In the genomic region with DNA sequence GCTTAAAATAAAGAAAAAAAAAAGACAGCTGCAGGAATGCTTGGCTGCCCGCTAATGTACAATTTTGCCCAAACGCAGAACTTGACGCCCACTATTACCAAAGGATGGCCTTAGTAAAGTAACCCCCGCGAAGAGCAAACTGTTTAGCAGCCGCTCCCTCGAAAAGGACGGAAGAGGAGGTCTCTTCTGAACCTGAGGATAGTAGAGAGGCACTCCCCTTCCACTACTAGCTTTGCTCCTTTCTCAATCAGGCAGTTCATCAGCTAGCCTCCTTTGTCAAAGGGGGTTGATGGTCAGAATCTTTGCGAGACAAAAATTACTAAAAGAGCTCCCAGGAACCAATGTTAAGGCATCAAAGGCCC, we compare ENCODE assay signal across 8 cellular contexts. TPM values are rescaled to one million over a fixed set of nuclear protein-coding genes. Genes with fewer than 3 reads are reported as not detected.
DNase-seq lines count a peak whose midpoint lies in the region; ATAC-seq, FAIRE-seq and TF ChIP-seq lines count a peak whose summit lies in the region.

No MANE protein-coding gene starts in this region.

- CTCF ChIA-PET in OCI-LY7 (lab: Charles Lee; ENCODE audit: unreplicated experiment) = interaction anchor here (1.0 to 1.3 kb wide), 2 partner anchors 53 to 164 kb away, joined by 3 to 5 read pairs; no protein-coding TSS in a partner anchor

- FAIRE-seq in D721Med (lab: Jason Lieb, UNC) = no peak

- H3K9me2 ChIP-seq in OCI-LY7 (ENCODE audit: insufficient read depth, low read length) = no peaks in the 10 kb centered on the region

- peaks cover 11% of the 10 kb centered on the region; the same call in 1 of the 2 replicates for H3K9me3 ChIP-seq in OCI-LY7 (ENCODE audit: low read length)
- H3K9me3 ChIP-seq in upper lobe of right lung = no peaks in the 10 kb centered on the region

- H3K4me1 ChIP-seq in OCI-LY7 (ENCODE audit: insufficient read depth, low read length, poor library complexity, severe bottlenecking) = peaks cover 46% of the 10 kb centered on the region
- H3K4me1 ChIP-seq in upper lobe of right lung = peaks cover 19% of the 10 kb centered on the region

- BruUV-seq in OCI-LY7 (replicated peaks; lab: Mats Ljungman, UMichigan) = TSS peak; percentile 86

- TF ChIP-seq CTCF in OCI-LY7 (conservative IDR thresholded peaks at IDR 0.05; ENCODE audit: low read length) (no peak), upper lobe of right lung (IDR thresholded peaks at IDR 0.05) (no peak), D721Med (IDR thresholded peaks at IDR 0.05; ENCODE audit: insufficient read depth, missing control alignments) (no peak)

- DNase-seq in stimulated activated naive CD8-positive, alpha-beta T cell treated with anti-CD3 and anti-CD28 coated beads, Interleukin-15, Interleukin-2, amounts not matched to agents 100 U/mL and 50 U/mL, for 24 hours = no peak
- peak; percentile 70 for DNase-seq in OCI-LY7 (ENCODE audit: low spot score)
- peak; percentile 68 for DNase-seq in medulla oblongata (ENCODE audit: extremely low spot score)
- no peak for DNase-seq in upper lobe of right lung
- no peak for DNase-seq in D721Med (ENCODE audit: insufficient read length, low spot score)
- no peak for DNase-seq in GM19238 (ENCODE audit: insufficient read length, low spot score)

- H3K27ac Mint-ChIP-seq in stimulated activated naive CD8-positive, alpha-beta T cell treated with anti-CD3 and anti-CD28 coated beads, Interleukin-15, Interleukin-2, amounts not matched to agents 100 ng/mL and 50 ng/mL, for 24 hours = peak overlapping the region; percentile 97
- H3K27ac Mint-ChIP-seq in dendritic cell treated with granulocyte-macrophage colony-stimulating factor and Interleukin-4, amounts not matched to agents 40 ng/mL and 50 ng/mL, for 4 days = peak overlapping the region; percentile 94

- POLR2A ChIA-PET in OCI-LY7 (lab: Charles Lee) = interaction anchor here (0.6 to 9.3 kb wide), 32 partner anchors 11 to 1449 kb away, joined by 3 to 139 read pairs (median 5); a partner anchor contains a TSS

- H3K9me3 Mint-ChIP-seq in stimulated activated naive CD8-positive, alpha-beta T cell treated with anti-CD3 and anti-CD28 coated beads, Interleukin-15, Interleukin-2, amounts not matched to agents 100 ng/mL and 50 ng/mL, for 24 hours = no peaks in the 10 kb centered on the region
- no peaks in the 10 kb centered on the region for H3K9me3 Mint-ChIP-seq in dendritic cell treated with granulocyte-macrophage colony-stimulating factor and Interleukin-4, amounts not matched to agents 40 ng/mL and 50 ng/mL, for 4 days

- no peak for ATAC-seq in stimulated activated naive CD8-positive, alpha-beta T cell treated with anti-CD3 and anti-CD28 coated beads, Interleukin-15, Interleukin-2, amounts not matched to agents 100 U/mL and 50 U/mL, for 24 hours
- no peak for ATAC-seq in upper lobe of right lung

- H3K4me3 ChIP-seq in OCI-LY7 (ENCODE audit: low read depth, low read length, poor library complexity, severe bottlenecking) (peak overlapping the region; percentile 82), upper lobe of right lung (peak overlapping the region; percentile 82)

- no peaks in the 10 kb centered on the region for H3K27me3 ChIP-seq in upper lobe of right lung

- no peaks in the 10 kb centered on the region for H4K20me1 ChIP-seq in OCI-LY7 (ENCODE audit: insufficient read depth, low read length)

- peak overlapping the region; percentile 80 for H2AFZ ChIP-seq in OCI-LY7 (ENCODE audit: low read length)

- intact Hi-C loops in OCI-LY7 (cut with micrococcal nuclease; ENCODE audit: unreplicated experiment) = loop anchor here (5.0 kb wide), 1 partner anchor 349 kb away; a partner anchor contains a TSS
- intact Hi-C loops in dendritic cell treated with granulocyte-macrophage colony-stimulating factor and Interleukin-4, amounts not matched to agents 40 ng/mL and 50 ng/mL, for 4 days (cut with micrococcal nuclease) = no loop called here
- intact Hi-C loops in upper lobe of right lung (cut with DNase I) = loop anchor here (10.0 kb wide), 1 partner anchor 139 kb away; no protein-coding TSS in a partner anchor

- peaks cover 40% of the 10 kb centered on the region for H3K79me2 ChIP-seq in OCI-LY7 (ENCODE audit: insufficient read depth, low read depth, low read length)

- H3K4me1 Mint-ChIP-seq in stimulated activated naive CD8-positive, alpha-beta T cell treated with anti-CD3 and anti-CD28 coated beads, Interleukin-15, Interleukin-2, amounts not matched to agents 100 ng/mL and 50 ng/mL, for 24 hours (ENCODE audit: low read depth) = peaks cover 68% of the 10 kb centered on the region
- peaks cover 20% of the 10 kb centered on the region for H3K4me1 Mint-ChIP-seq in dendritic cell treated with granulocyte-macrophage colony-stimulating factor and Interleukin-4, amounts not matched to agents 40 ng/mL and 50 ng/mL, for 4 days (ENCODE audit: low read depth)

- H3K27ac ChIP-seq in OCI-LY7 (ENCODE audit: low read depth, low read length, poor library complexity, severe bottlenecking) (peak overlapping the region; percentile 74), upper lobe of right lung (peak overlapping the region; percentile 93)

- peak overlapping the region; percentile 91 for H3K4me2 ChIP-seq in OCI-LY7 (ENCODE audit: low read length)

- H3K27me3 Mint-ChIP-seq in stimulated activated naive CD8-positive, alpha-beta T cell treated with anti-CD3 and anti-CD28 coated beads, Interleukin-15, Interleukin-2, amounts not matched to agents 100 ng/mL and 50 ng/mL, for 24 hours = no peaks in the 10 kb centered on the region
- H3K27me3 Mint-ChIP-seq in dendritic cell treated with granulocyte-macrophage colony-stimulating factor and Interleukin-4, amounts not matched to agents 40 ng/mL and 50 ng/mL, for 4 days = no peaks in the 10 kb centered on the region

- H3K4me3 Mint-ChIP-seq in stimulated activated naive CD8-positive, alpha-beta T cell treated with anti-CD3 and anti-CD28 coated beads, Interleukin-15, Interleukin-2, amounts not matched to agents 100 ng/mL and 50 ng/mL, for 24 hours = peak overlapping the region; percentile 92
- H3K4me3 Mint-ChIP-seq in dendritic cell treated with granulocyte-macrophage colony-stimulating factor and Interleukin-4, amounts not matched to agents 40 ng/mL and 50 ng/mL, for 4 days = peak overlapping the region; percentile 91

- H3K36me3 Mint-ChIP-seq in stimulated activated naive CD8-positive, alpha-beta T cell treated with anti-CD3 and anti-CD28 coated beads, Interleukin-15, Interleukin-2, amounts not matched to agents 100 ng/mL and 50 ng/mL, for 24 hours (ENCODE audit: low read depth) = peaks cover 10% of the 10 kb centered on the region
- H3K36me3 Mint-ChIP-seq in dendritic cell treated with granulocyte-macrophage colony-stimulating factor and Interleukin-4, amounts not matched to agents 40 ng/mL and 50 ng/mL, for 4 days (ENCODE audit: low read depth) = peaks cover 24% of the 10 kb centered on the region

- peaks cover 8% of the 10 kb centered on the region for H3K36me3 ChIP-seq in OCI-LY7 (ENCODE audit: insufficient read depth, low read length)
- H3K36me3 ChIP-seq in upper lobe of right lung = no peaks in the 10 kb centered on the region

RNA-seq across cellular contexts. Expression of a gene that starts 0.6 kb away (rescaled TPM):
- total RNA-seq in OCI-LY7 (2014; rRNA removed; shearing (Covaris generic)) = 5.4 and 9.6 TPM in 2 replicates
- total RNA-seq in OCI-LY7 (2022) (26.7 and 28.6 TPM in 2 replicates), upper lobe of right lung (18.0 TPM)

RNA-seq across cellular contexts. Expression of a gene that starts 0.8 kb away (rescaled TPM):
- total RNA-seq in OCI-LY7 (2014; rRNA removed; shearing (Covaris generic)) = 22.0 and 23.3 TPM in 2 replicates
- total RNA-seq in OCI-LY7 (2022) (41.3 and 41.7 TPM in 2 replicates), upper lobe of right lung (18.1 TPM)

RNA-seq across cellular contexts. Expression of a gene that starts 52.4 kb away (rescaled TPM):
- total RNA-seq in OCI-LY7 (2014; rRNA removed; shearing (Covaris generic)) = 29.9 and 32.8 TPM in 2 replicates
- total RNA-seq in OCI-LY7 (2022) = 56.1 and 59.8 TPM in 2 replicates
- 57.7 TPM for total RNA-seq in upper lobe of right lung

Comparison
In these comparisons a context has a peak if more than half of its experiments do, and no peak if none do; other contexts are left out.
1. DNase-seq: peak in OCI-LY7 (single experiment) and medulla oblongata (single experiment); none in stimulated activated naive CD8-positive, alpha-beta T cell treated with anti-CD3 and anti-CD28 coated beads, Interleukin-15, Interleukin-2, amounts not matched to agents 100 U/mL and 50 U/mL, for 24 hours (single experiment), upper lobe of right lung (single experiment), D721Med (single experiment) and GM19238 (single experiment).